In genomic region chr20:41380551-41381262, GRCh38 we compare ENCODE assay signal across 1 cellular context.
TF ChIP-seq lines count a peak whose summit lies in the region.

No MANE protein-coding gene starts in this region.

TF ChIP-seq in HepG2, 621 proteins besides CTCF, POLR2A, EP300 and RAD21:
- no peak for TF ChIP-seq ZNF589 (CRISPR knock-in tag; conservative IDR thresholded peaks at IDR 0.05)
- TF ChIP-seq ZNF251 (CRISPR knock-in tag; IDR thresholded peaks at IDR 0.05) = no peak
- no peak for TF ChIP-seq REXO4 (CRISPR knock-in tag; IDR thresholded peaks at IDR 0.05; ENCODE audit: borderline replicate concordance)
- TF ChIP-seq NFRKB (IDR thresholded peaks at IDR 0.05) = no peak
- TF ChIP-seq UBTF (CRISPR knock-in tag; IDR thresholded peaks at IDR 0.05) = no peak
- TF ChIP-seq ZBTB14 (CRISPR knock-in tag; IDR thresholded peaks at IDR 0.05) = no peak
- 0 out of 2 replicates have a peak, but pooled peaks have one; percentile 33 for TF ChIP-seq EZH2 (conservative IDR thresholded peaks at IDR 0.05; ENCODE audit: low read depth, low read length)
- TF ChIP-seq STAG1 (CRISPR knock-in tag; IDR thresholded peaks at IDR 0.05) = peak; percentile 25
- no peak for TF ChIP-seq ZBTB1 (CRISPR knock-in tag; IDR thresholded peaks at IDR 0.05; ENCODE audit: borderline replicate concordance)
